21 cellular contexts compared by ENCODE assay signal in genomic region chr2:68834737-68835136, GRCh38. TPM values are rescaled to one million over a fixed set of nuclear protein-coding genes. Genes with fewer than 3 reads are reported as not detected.
DNase-seq lines count a peak whose midpoint lies in the region; ATAC-seq, FAIRE-seq and TF ChIP-seq lines count a peak whose summit lies in the region.
"Had no signal": no experiment of that assay in that cellular context is flagged by ENCODE, and none has a peak within 500 bp of the region (broad histone marks: within the 10 kb centered on the region; RNA-seq: fewer than 3 reads in every experiment).

No MANE protein-coding gene starts in this region.

- H3K4me3 ChIP-seq in HepG2 (replicated peaks in 1 of 3; ENCODE audit: insufficient read depth in 1 of 3, low read depth in 2 of 3, low read length in 3 of 3) (no peak overlapping the region), vagina (no peak overlapping the region)
- H3K4me3 ChIP-seq: A549, lung, tibial artery had no signal

- no peaks in the 10 kb centered on the region for H3K79me2 ChIP-seq in HepG2 (ENCODE audit: insufficient read depth, low read length)

- H3K27me3 ChIP-seq in HepG2 (ENCODE audit: control insufficient read depth in 1 of 2, insufficient read depth in 2 of 2, low read length in 2 of 2) (peaks cover 4% of the 10 kb centered on the region in 2 experiments; a peak in 2 of 5 replicates), vagina (no peaks in the 10 kb centered on the region)
- H3K27me3 ChIP-seq: foreskin keratinocyte, tibial artery had no signal

- no peaks in the 10 kb centered on the region for H4K20me1 ChIP-seq in HepG2 (ENCODE audit: insufficient read depth, low read length)

- POLR2A ChIA-PET in HepG2 (lab: Yijun Ruan, JAX), result no interaction called here

- H3K36me3 Mint-ChIP-seq in natural killer cell treated with Interleukin-12 subunit alpha and Interleukin-12 subunit beta and Interleukin-15 and Interleukin-18, amount 100 ng/mL, for 72 hours, result no peaks in the 10 kb centered on the region
- no peaks in the 10 kb centered on the region for H3K36me3 Mint-ChIP-seq in natural killer cell

- TF ChIP-seq EP300 in HepG2 (IDR thresholded peaks at IDR 0.05; ENCODE audit: low read depth in 2 of 2, low read length in 2 of 2) (no peak), HepG2 (CRISPR knock-in tag; IDR thresholded peaks at IDR 0.05; ENCODE audit: borderline replicate concordance) (no peak)

- WGBS in HepG2 (ENCODE audit: low lambda C conversion rate), result 1% methylated on average over 3 of the region's 3 CpGs

- H3K4me1 ChIP-seq in HepG2 (ENCODE audit: insufficient read depth, low read length), result no peaks in the 10 kb centered on the region
- H3K4me1 ChIP-seq in vagina, result peaks cover 31% of the 10 kb centered on the region
- H3K4me1 ChIP-seq: foreskin keratinocyte had no signal

- TF ChIP-seq POLR2A in HepG2 (IDR thresholded peaks at IDR 0.05; ENCODE audit: insufficient read depth in 1 of 2, low read depth in 2 of 2, low read length in 2 of 2) (no peak), vagina (IDR thresholded peaks at IDR 0.05) (no peak)

- H3K36me3 ChIP-seq in HepG2 (replicated peaks in 1 of 2; ENCODE audit: control insufficient read depth in 1 of 2, insufficient read depth in 2 of 2, low read length in 2 of 2) (no peaks in the 10 kb centered on the region), vagina (no peaks in the 10 kb centered on the region)
- H3K36me3 ChIP-seq: tibial artery had no signal

- no peak for FAIRE-seq in HepG2 (lab: Jason Lieb, UNC)
- FAIRE-seq: A549 had no signal

- peak overlapping the region; percentile 30 to 97 for H3K27ac Mint-ChIP-seq in natural killer cell treated with Interleukin-12 subunit alpha and Interleukin-12 subunit beta and Interleukin-15 and Interleukin-18, amount 100 ng/mL, for 72 hours
- peak overlapping the region in 1 of 2 donors; percentile 32 for H3K27ac Mint-ChIP-seq in natural killer cell
- H3K27ac Mint-ChIP-seq: activated CD4-positive, alpha-beta memory T cell treated with anti-CD3 and anti-CD28 coated beads, Interleukin-2, amount 10 ng/mL, durations not matched to agents 7 days and 5 days; activated T-helper 17 cell treated with anti-CD3 and anti-CD28 coated beads, Interleukin-2, amount 50 U/mL, for 72 hours had no signal

- no peaks in the 10 kb centered on the region for H3K27me3 Mint-ChIP-seq in natural killer cell treated with Interleukin-12 subunit alpha and Interleukin-12 subunit beta and Interleukin-15 and Interleukin-18, amount 100 ng/mL, for 72 hours
- no peaks in the 10 kb centered on the region for H3K27me3 Mint-ChIP-seq in natural killer cell (ENCODE audit: low read depth in 2 of 2)
- H3K27me3 Mint-ChIP-seq: activated CD4-positive, alpha-beta memory T cell treated with anti-CD3 and anti-CD28 coated beads, Interleukin-2, amount 10 ng/mL, durations not matched to agents 7 days and 5 days; activated T-helper 17 cell treated with anti-CD3 and anti-CD28 coated beads, Interleukin-2, amount 50 U/mL, for 72 hours had no signal

- no peak for ATAC-seq in natural killer cell treated with Interleukin-12 subunit alpha and Interleukin-12 subunit beta and Interleukin-15 and Interleukin-18, amount 100 ng/mL, for 72 hours
- ATAC-seq in natural killer cell (no peak), HepG2 (no peak), HG02970 (IDR thresholded peaks at IDR 0.05; ENCODE audit: low FRiP score, unreplicated experiment) (no peak)
- ATAC-seq: A549; activated T-helper 17 cell treated with anti-CD3 and anti-CD28 coated beads, Interleukin-2, amount 50 U/mL, for 72 hours; foreskin keratinocyte; HCT116 had no signal

- CTCF ChIA-PET in HepG2 (lab: Yijun Ruan, JAX; ENCODE audit: low intra/inter-chr PET ratio, low total read pairs), result no interaction called here

- H3K4me1 Mint-ChIP-seq in natural killer cell treated with Interleukin-12 subunit alpha and Interleukin-12 subunit beta and Interleukin-15 and Interleukin-18, amount 100 ng/mL, for 72 hours (ENCODE audit: low read depth in 2 of 2), result peaks cover 62 to 71% of the 10 kb centered on the region in 2 donors
- H3K4me1 Mint-ChIP-seq in natural killer cell, result peaks cover 38 to 45% of the 10 kb centered on the region in 2 donors

- TF ChIP-seq CTCF in natural killer cell (IDR thresholded peaks at IDR 0.05) (no peak), HepG2 (CRISPR knock-in tag; IDR thresholded peaks at IDR 0.05) (no peak), vagina (IDR thresholded peaks at IDR 0.05) (no peak)

- intact Hi-C loops in natural killer cell (cut with micrococcal nuclease) (no loop called here), HepG2 (cut with micrococcal nuclease; ENCODE audit: unreplicated experiment) (loop anchor here (5.0 kb wide), 1 partner anchor 73 kb away; no protein-coding TSS in a partner anchor), vagina (cut with DNase I) (no loop called here)

- H3K9me3 Mint-ChIP-seq in natural killer cell treated with Interleukin-12 subunit alpha and Interleukin-12 subunit beta and Interleukin-15 and Interleukin-18, amount 100 ng/mL, for 72 hours, result no peaks in the 10 kb centered on the region
- H3K9me3 Mint-ChIP-seq in natural killer cell, result no peaks in the 10 kb centered on the region
- H3K9me3 Mint-ChIP-seq: activated T-helper 17 cell treated with anti-CD3 and anti-CD28 coated beads, Interleukin-2, amount 50 U/mL, for 72 hours; neural crest cell had no signal

- H3K4me3 Mint-ChIP-seq in natural killer cell treated with Interleukin-12 subunit alpha and Interleukin-12 subunit beta and Interleukin-15 and Interleukin-18, amount 100 ng/mL, for 72 hours, result no peak overlapping the region
- H3K4me3 Mint-ChIP-seq in natural killer cell, result no peak overlapping the region
- H3K4me3 Mint-ChIP-seq: activated CD4-positive, alpha-beta memory T cell treated with anti-CD3 and anti-CD28 coated beads, Interleukin-2, amount 10 ng/mL, durations not matched to agents 7 days and 5 days; activated T-helper 17 cell treated with anti-CD3 and anti-CD28 coated beads, Interleukin-2, amount 50 U/mL, for 72 hours; neural crest cell had no signal

- no peak overlapping the region for H2AFZ ChIP-seq in HepG2 (ENCODE audit: low read length)

- H3K27ac ChIP-seq in HepG2 (ENCODE audit: extremely low read length, insufficient read depth, low read length), result no peak overlapping the region
- H3K27ac ChIP-seq in vagina, result no peak overlapping the region
- H3K27ac ChIP-seq: A549, foreskin keratinocyte, tibial artery had no signal

- H3K4me2 ChIP-seq in HepG2 (ENCODE audit: low read depth, low read length), result no peak overlapping the region
- H3K4me2 ChIP-seq: A549 had no signal

- DNase-seq in natural killer cell treated with Interleukin-12 subunit alpha and Interleukin-12 subunit beta and Interleukin-15 and Interleukin-18, amount 100 ng/mL, for 72 hours (ENCODE audit: low spot score), result no peak
- DNase-seq in natural killer cell, result no peak
- peak; percentile 39 for DNase-seq in SKM-1 (lab: John Stamatoyannopoulos, UW; ENCODE audit: unreplicated experiment)
- no peak for DNase-seq in HepG2 (ENCODE audit: low spot score)
- DNase-seq in stimulated activated CD4-positive, alpha-beta T cell treated with anti-CD3 and anti-CD28 coated beads, Interleukin-4, amount 100 ng/mL, for 24 hours, result no peak
- DNase-seq in vagina (ENCODE audit: extremely low spot score in 2 of 2), result no peak
- DNase-seq in DMS114 treated with DMSO at 0.1 percent for 48 hours (lab: John Stamatoyannopoulos, UW; ENCODE audit: unreplicated experiment), result no peak
- DNase-seq: activated CD4-positive, alpha-beta memory T cell treated with anti-CD3 and anti-CD28 coated beads, Interleukin-2, amount 10 ng/mL, durations not matched to agents 7 days and 5 days; foreskin keratinocyte; NCI-H146; NCI-H2227 treated with DMSO at 0.1 percent for 48 hours; retina; tibial artery had no signal

- in situ Hi-C loops in HepG2 (cut with HindIII; ENCODE audit: extremely low pct_ligation_motif_present, low pct_unique_long_range_greater_than_20kb), result no loop called here

- H3K9me3 ChIP-seq in HepG2 (ENCODE audit: low read length) (0 out of 2 replicates have a peak, but pooled peaks cover 4% of the 10 kb centered on the region), vagina (no peaks in the 10 kb centered on the region)
- H3K9me3 ChIP-seq: A549, tibial artery had no signal

- TF ChIP-seq RAD21 in HepG2 (CRISPR knock-in tag; IDR thresholded peaks at IDR 0.05), result no peak

- no TSS peak for BruUV-seq in HepG2 (replicated peaks; lab: Mats Ljungman, UMichigan)

- no peak overlapping the region for H3K9ac ChIP-seq in HepG2 (ENCODE audit: insufficient read depth, low read depth, low read length)

TF ChIP-seq in HepG2, 621 proteins besides CTCF, POLR2A, EP300 and RAD21 (continues in another document):
- TF ChIP-seq NFE2L2 (IDR thresholded peaks at IDR 0.05; ENCODE audit: low read length), result peak; percentile 50; the same call in 1 of the 2 replicates

RNA-seq across cellular contexts. Expression of gene BMP10, which starts 36.5 kb away (rescaled TPM):
- total RNA-seq in natural killer cell treated with Interleukin-12 subunit alpha and Interleukin-12 subunit beta and Interleukin-15 and Interleukin-18, amount 100 ng/mL, for 72 hours, result not detected
- not detected for total RNA-seq in natural killer cell
- total RNA-seq in HepG2 (2016; rRNA removed; fragmentation: Illumina TruSeq; extraction: Trizol), result not detected in 2 replicates
- total RNA-seq in HepG2 (2016; cell fraction: cytosol; rRNA removed; fragmentation: Illumina TruSeq; extraction: Trizol; ENCODE audit: low read depth), result not detected in 2 replicates
- total RNA-seq in HepG2 (2016; cell fraction: insoluble cytoplasmic fraction; rRNA removed; fragmentation: Illumina TruSeq; extraction: Trizol), result not detected in 2 replicates
- not detected in 2 replicates for total RNA-seq in HepG2 (2016; cell fraction: membrane; rRNA removed; fragmentation: Illumina TruSeq; extraction: Trizol)
- not detected in 2 replicates for total RNA-seq in HepG2 (2016; cell fraction: nucleus; rRNA removed; fragmentation: Illumina TruSeq; extraction: Trizol)
- polyA plus RNA-seq in HepG2 (2011; rRNA removed), result not detected in 2 replicates
- polyA plus RNA-seq in HepG2 (2011; cell fraction: cytosol; rRNA removed), result not detected in 2 replicates
- not detected in 2 replicates for polyA plus RNA-seq in HepG2 (2011; cell fraction: nucleus; rRNA removed)
- not detected in 2 replicates for polyA plus RNA-seq in HepG2 (2012)
- not detected in 2 replicates for polyA plus RNA-seq in HepG2 (2016; cell fraction: cytosol; fragmentation: Illumina TruSeq; extraction: Trizol; ENCODE audit: low read depth)
- not detected in 2 replicates for polyA plus RNA-seq in HepG2 (2016; cell fraction: insoluble cytoplasmic fraction; fragmentation: Illumina TruSeq; extraction: Trizol; ENCODE audit: low read depth)
- polyA plus RNA-seq in HepG2 (2016; cell fraction: membrane; fragmentation: Illumina TruSeq; extraction: Trizol; ENCODE audit: low read depth), result not detected in 2 replicates
- not detected in 2 replicates for polyA plus RNA-seq in HepG2 (2016; cell fraction: nucleus; fragmentation: Illumina TruSeq; extraction: Trizol; ENCODE audit: insufficient read depth, low read depth)
- not detected in 2 replicates for polyA minus RNA-seq in HepG2 (2011; rRNA and poly(A)+ RNA removed; ENCODE audit: low replicate concordance)
- polyA minus RNA-seq in HepG2 (2011; cell fraction: cytosol; rRNA and poly(A)+ RNA removed), result not detected in 2 replicates
- polyA minus RNA-seq in HepG2 (2011; cell fraction: nucleus; rRNA and poly(A)+ RNA removed), result not detected in 2 replicates
- not detected for total RNA-seq in vagina
- total RNA-seq: activated T-helper 17 cell treated with anti-CD3 and anti-CD28 coated beads, Interleukin-2, amount 50 U/mL, for 72 hours; cerebellum; foreskin keratinocyte; G401; neural crest cell had no signal
- polyA plus RNA-seq: A549, foreskin keratinocyte, lung had no signal
